ENCODE assay signal across 1 cellular context in genomic region chr5:147234825-147235635, GRCh38.
TF ChIP-seq lines count a peak whose summit lies in the region.

STK32A (plus strand) TSS chr5:147235026; CDS start chr5:147239635, 4,609 bp downstream.

TF ChIP-seq in HepG2, 621 proteins besides CTCF, POLR2A, EP300 and RAD21 (continued from another document):
- TF ChIP-seq, protein P1, sequence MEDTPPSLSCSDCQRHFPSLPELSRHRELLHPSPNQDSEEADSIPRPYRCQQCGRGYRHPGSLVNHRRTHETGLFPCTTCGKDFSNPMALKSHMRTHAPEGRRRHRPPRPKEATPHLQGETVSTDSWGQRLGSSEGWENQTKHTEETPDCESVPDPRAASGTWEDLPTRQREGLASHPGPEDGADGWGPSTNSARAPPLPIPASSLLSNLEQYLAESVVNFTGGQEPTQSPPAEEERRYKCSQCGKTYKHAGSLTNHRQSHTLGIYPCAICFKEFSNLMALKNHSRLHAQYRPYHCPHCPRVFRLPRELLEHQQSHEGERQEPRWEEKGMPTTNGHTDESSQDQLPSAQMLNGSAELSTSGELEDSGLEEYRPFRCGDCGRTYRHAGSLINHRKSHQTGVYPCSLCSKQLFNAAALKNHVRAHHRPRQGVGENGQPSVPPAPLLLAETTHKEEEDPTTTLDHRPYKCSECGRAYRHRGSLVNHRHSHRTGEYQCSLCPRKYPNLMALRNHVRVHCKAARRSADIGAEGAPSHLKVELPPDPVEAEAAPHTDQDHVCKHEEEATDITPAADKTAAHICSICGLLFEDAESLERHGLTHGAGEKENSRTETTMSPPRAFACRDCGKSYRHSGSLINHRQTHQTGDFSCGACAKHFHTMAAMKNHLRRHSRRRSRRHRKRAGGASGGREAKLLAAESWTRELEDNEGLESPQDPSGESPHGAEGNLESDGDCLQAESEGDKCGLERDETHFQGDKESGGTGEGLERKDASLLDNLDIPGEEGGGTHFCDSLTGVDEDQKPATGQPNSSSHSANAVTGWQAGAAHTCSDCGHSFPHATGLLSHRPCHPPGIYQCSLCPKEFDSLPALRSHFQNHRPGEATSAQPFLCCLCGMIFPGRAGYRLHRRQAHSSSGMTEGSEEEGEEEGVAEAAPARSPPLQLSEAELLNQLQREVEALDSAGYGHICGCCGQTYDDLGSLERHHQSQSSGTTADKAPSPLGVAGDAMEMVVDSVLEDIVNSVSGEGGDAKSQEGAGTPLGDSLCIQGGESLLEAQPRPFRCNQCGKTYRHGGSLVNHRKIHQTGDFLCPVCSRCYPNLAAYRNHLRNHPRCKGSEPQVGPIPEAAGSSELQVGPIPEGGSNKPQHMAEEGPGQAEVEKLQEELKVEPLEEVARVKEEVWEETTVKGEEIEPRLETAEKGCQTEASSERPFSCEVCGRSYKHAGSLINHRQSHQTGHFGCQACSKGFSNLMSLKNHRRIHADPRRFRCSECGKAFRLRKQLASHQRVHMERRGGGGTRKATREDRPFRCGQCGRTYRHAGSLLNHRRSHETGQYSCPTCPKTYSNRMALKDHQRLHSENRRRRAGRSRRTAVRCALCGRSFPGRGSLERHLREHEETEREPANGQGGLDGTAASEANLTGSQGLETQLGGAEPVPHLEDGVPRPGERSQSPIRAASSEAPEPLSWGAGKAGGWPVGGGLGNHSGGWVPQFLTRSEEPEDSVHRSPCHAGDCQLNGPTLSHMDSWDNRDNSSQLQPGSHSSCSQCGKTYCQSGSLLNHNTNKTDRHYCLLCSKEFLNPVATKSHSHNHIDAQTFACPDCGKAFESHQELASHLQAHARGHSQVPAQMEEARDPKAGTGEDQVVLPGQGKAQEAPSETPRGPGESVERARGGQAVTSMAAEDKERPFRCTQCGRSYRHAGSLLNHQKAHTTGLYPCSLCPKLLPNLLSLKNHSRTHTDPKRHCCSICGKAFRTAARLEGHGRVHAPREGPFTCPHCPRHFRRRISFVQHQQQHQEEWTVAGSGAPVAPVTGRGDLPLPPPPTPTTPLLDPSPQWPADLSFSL (CRISPR knock-in tag; IDR thresholded peaks at IDR 0.05), result no peak
- TF ChIP-seq ZXDC (CRISPR knock-in tag; IDR thresholded peaks at IDR 0.05), result no peak
- no peak for TF ChIP-seq DNMT3B (CRISPR knock-in tag; conservative IDR thresholded peaks at IDR 0.05)
- TF ChIP-seq, protein P2, sequence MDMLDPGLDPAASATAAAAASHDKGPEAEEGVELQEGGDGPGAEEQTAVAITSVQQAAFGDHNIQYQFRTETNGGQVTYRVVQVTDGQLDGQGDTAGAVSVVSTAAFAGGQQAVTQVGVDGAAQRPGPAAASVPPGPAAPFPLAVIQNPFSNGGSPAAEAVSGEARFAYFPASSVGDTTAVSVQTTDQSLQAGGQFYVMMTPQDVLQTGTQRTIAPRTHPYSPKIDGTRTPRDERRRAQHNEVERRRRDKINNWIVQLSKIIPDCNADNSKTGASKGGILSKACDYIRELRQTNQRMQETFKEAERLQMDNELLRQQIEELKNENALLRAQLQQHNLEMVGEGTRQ (IDR thresholded peaks at IDR 0.05; ENCODE audit: low read depth, low read length), result no peak
- TF ChIP-seq, protein P2 (CRISPR knock-in tag; IDR thresholded peaks at IDR 0.05; ENCODE audit: borderline replicate concordance), result no peak
